In the genomic region with DNA sequence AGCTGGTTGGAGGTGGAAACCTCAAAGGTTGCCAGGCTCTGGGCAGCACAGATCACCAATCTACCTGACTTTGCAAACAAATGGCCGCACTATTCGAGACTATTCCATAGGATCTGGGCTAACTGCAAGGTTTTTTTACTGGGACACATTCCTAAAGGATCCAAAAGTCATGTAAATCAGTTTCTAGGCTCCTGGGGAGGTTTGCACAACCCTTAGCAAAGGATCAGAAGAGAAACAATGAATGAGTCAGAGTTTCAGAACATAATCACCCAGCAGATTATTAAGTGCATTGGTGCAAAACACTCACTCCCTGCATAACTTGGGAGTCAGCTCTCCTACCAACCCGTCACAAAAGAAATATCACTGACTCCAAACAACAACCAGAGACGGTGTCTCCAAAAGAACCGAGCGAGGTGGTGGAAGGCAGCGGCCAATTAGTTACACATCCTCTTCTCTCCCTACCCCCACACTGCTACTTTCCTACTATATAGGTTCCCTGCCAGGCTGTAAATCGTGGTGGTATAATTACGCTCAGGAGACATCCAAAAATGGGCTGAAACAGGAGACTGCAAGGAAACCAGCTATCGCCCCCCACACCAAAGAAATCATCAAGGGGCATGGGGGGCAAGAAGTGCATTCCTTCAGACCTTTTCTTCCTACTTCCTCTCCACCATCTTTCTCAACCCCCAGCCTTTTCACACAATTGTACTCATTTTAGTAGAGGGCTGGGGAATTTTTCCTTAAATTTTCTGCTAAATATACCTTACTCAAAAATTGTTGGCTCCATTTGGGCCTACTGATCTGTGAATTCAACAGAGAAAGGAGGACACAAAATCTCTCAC, we compare ENCODE assay signal across 8 cellular contexts. TPM values are rescaled to one million over a fixed set of nuclear protein-coding genes. Genes with fewer than 3 reads are reported as not detected.
DNase-seq lines count a peak whose midpoint lies in the region; ATAC-seq and TF ChIP-seq lines count a peak whose summit lies in the region.

No MANE protein-coding gene starts in this region.

- no peaks in the 10 kb centered on the region for H3K27me3 ChIP-seq in BJ (ENCODE audit: control insufficient read depth, insufficient read depth, low read length)

- peak overlapping the region; percentile 82 for H3K4me3 ChIP-seq in BJ (ENCODE audit: low read depth, low read length)
- H3K4me3 ChIP-seq in SK-N-MC = peak overlapping the region; percentile 93
- H3K4me3 ChIP-seq in epithelial cell of esophagus (ENCODE audit: low read length) = peak overlapping the region; percentile 84
- no peak overlapping the region for H3K4me3 ChIP-seq in mucosa of descending colon

- ATAC-seq in GM18867 (IDR thresholded peaks at IDR 0.05; ENCODE audit: unreplicated experiment) (peak; percentile 11), HG03442 (IDR thresholded peaks at IDR 0.05; ENCODE audit: unreplicated experiment) (peak; percentile 17), mucosa of descending colon (peak; percentile 6), HG02623 (IDR thresholded peaks at IDR 0.05; ENCODE audit: unreplicated experiment) (no peak)

- H3K9ac ChIP-seq in SK-N-MC (ENCODE audit: insufficient read length) = peak overlapping the region; percentile 86

- peak overlapping the region; percentile 97 for H3K27ac ChIP-seq in SK-N-MC

- peaks cover 27% of the 10 kb centered on the region for H3K4me1 ChIP-seq in mucosa of descending colon (ENCODE audit: low read depth)

- peak; percentile 29 for DNase-seq in BJ (ENCODE audit: low read depth)
- DNase-seq in SK-N-MC (ENCODE audit: low read depth, low spot score) = peak; percentile 52
- peak; percentile 95 for DNase-seq in epithelial cell of esophagus (ENCODE audit: low read depth)
- peak in 1 of 3 donors; percentile 47 for DNase-seq in mucosa of descending colon
- DNase-seq in OCI-M2 (lab: John Stamatoyannopoulos, UW; ENCODE audit: unreplicated experiment) = no peak

- TF ChIP-seq CTCF in BJ (IDR thresholded peaks at IDR 0.05; ENCODE audit: insufficient read depth, low read depth, low read length) = no peak
- TF ChIP-seq CTCF in epithelial cell of esophagus (IDR thresholded peaks at IDR 0.05; ENCODE audit: insufficient read depth, low read depth, low read length, missing control alignments) = no peak
- no peak for TF ChIP-seq CTCF in mucosa of descending colon (IDR thresholded peaks at IDR 0.05)

- intact Hi-C loops in mucosa of descending colon (cut with DNase I, micrococcal nuclease) = no loop called here

- H3K9me3 ChIP-seq in SK-N-MC (ENCODE audit: low read depth, low read length) (no peaks in the 10 kb centered on the region), mucosa of descending colon (no peaks in the 10 kb centered on the region)

- POLR2A ChIA-PET in BJ (lab: Charles Lee) = interaction anchor here (0.7 to 1.0 kb wide), 3 partner anchors 20 to 306 kb away, joined by 3 to 5 read pairs (median 3); no protein-coding TSS in a partner anchor

- CTCF ChIA-PET in BJ (lab: Yijun Ruan, JAX) = no interaction called here

- no peaks in the 10 kb centered on the region for H3K36me3 ChIP-seq in BJ (ENCODE audit: control insufficient read depth, insufficient read depth, low read length)
- peaks cover 14% of the 10 kb centered on the region; the same call in 1 of the 2 replicates for H3K36me3 ChIP-seq in SK-N-MC (ENCODE audit: insufficient read depth, low read length)
- H3K36me3 ChIP-seq in mucosa of descending colon (ENCODE audit: low read depth) = no peaks in the 10 kb centered on the region

RNA-seq across cellular contexts. Expression of a gene that starts 3.2 kb away (rescaled TPM):
- polyA plus RNA-seq in BJ (2011; rRNA removed) = 37.0 and 93.3 TPM in 2 replicates
- 34.5 and 44.9 TPM in 2 replicates for polyA minus RNA-seq in BJ (2011; rRNA and poly(A)+ RNA removed)
- 10 to 100 TPM; 39.6 to 85.9 (median 40.0) TPM for total RNA-seq in mucosa of descending colon
